In genomic region chr2:102977462-102977861, GRCh38 we compare ENCODE assay signal across 26 cellular contexts.
"Had no signal": no experiment of that assay in that cellular context is flagged by ENCODE, and none has a peak within 500 bp of the region (broad histone marks: within the 10 kb centered on the region; RNA-seq: fewer than 3 reads in every experiment).

No MANE protein-coding gene starts in this region.

- H3K36me3 ChIP-seq: left ventricle myocardium inferior, ovary, prostate gland, stomach, thyroid gland, transverse colon, upper lobe of left lung, vagina had no signal

- H3K27ac ChIP-seq: left ventricle myocardium inferior, ovary, prostate gland, skin epidermis, stomach, testis, thyroid gland, transverse colon, upper lobe of left lung, vagina had no signal

- H3K27me3 ChIP-seq: ovary, stomach, testis, thyroid gland, transverse colon, upper lobe of left lung, vagina had no signal

- H3K9me3 Mint-ChIP-seq: memory B cell; natural killer cell treated with Interleukin-12 subunit alpha and Interleukin-12 subunit beta and Interleukin-15 and Interleukin-18, amount 100 ng/mL, for 72 hours; stimulated activated naive B cell treated with anti-CD40 and anti-IgM and Interleukin-4, amounts not matched to agents 10 μg/mL and 1 μg/mL and 100 μg/mL, for 72 hours had no signal

- H3K36me3 Mint-ChIP-seq: memory B cell; naive thymus-derived CD4-positive, alpha-beta T cell; natural killer cell treated with Interleukin-12 subunit alpha and Interleukin-12 subunit beta and Interleukin-15 and Interleukin-18, amount 100 ng/mL, for 72 hours; stimulated activated naive B cell treated with anti-CD40 and anti-IgM and Interleukin-4, amounts not matched to agents 10 μg/mL and 1 μg/mL and 100 μg/mL, for 72 hours had no signal

- H3K4me1 ChIP-seq: prostate gland, stomach, testis, thyroid gland, upper lobe of left lung, vagina had no signal

- DNase-seq: islet precursor cell; left ventricle myocardium inferior; midbrain; mucosa of descending colon; naive thymus-derived CD4-positive, alpha-beta T cell; ovary; posterior cingulate gyrus; retina; right cardiac atrium; stimulated activated CD4-positive, alpha-beta T cell treated with anti-CD3 and anti-CD28 coated beads, Interleukin-12 subunit alpha, Interleukin-12 subunit beta, amount 100 ng/mL, for 4 hours; stimulated activated CD4-positive, alpha-beta T cell treated with anti-CD3 and anti-CD28 coated beads, Interleukin-15, amount 100 ng/mL, for 24 hours; stimulated activated CD4-positive, alpha-beta T cell treated with anti-CD3 and anti-CD28 coated beads, Interleukin-2, amount 100 ng/mL, for 24 hours; stimulated activated CD4-positive, alpha-beta T cell treated with anti-CD3 and anti-CD28 coated beads, Interleukin-4, amount 100 ng/mL, for 1 hour; stimulated activated naive B cell treated with anti-CD40 and anti-IgM and Interleukin-4, amounts not matched to agents 10 μg/mL and 1 μg/mL and 100 μg/mL, for 72 hours; stimulated activated naive CD8-positive, alpha-beta T cell treated with anti-CD3 and anti-CD28 coated beads, Interleukin-15, Interleukin-2, amounts not matched to agents 100 U/mL and 50 U/mL, for 24 hours; stomach; testis; thyroid gland; transverse colon; upper lobe of left lung had no signal

- ATAC-seq: mucosa of descending colon; naive thymus-derived CD4-positive, alpha-beta T cell; natural killer cell treated with Interleukin-12 subunit alpha and Interleukin-12 subunit beta and Interleukin-15 and Interleukin-18, amount 100 ng/mL, for 72 hours; right cardiac atrium; sciatic nerve; stimulated activated naive B cell treated with anti-CD40 and anti-IgM and Interleukin-4, amounts not matched to agents 10 μg/mL and 1 μg/mL and 100 μg/mL, for 72 hours; stimulated activated naive CD8-positive, alpha-beta T cell treated with anti-CD3 and anti-CD28 coated beads, Interleukin-15, Interleukin-2, amounts not matched to agents 100 U/mL and 50 U/mL, for 24 hours had no signal

- H3K9me3 ChIP-seq: left ventricle myocardium inferior, mucosa of descending colon, ovary, prostate gland, stomach, testis, thyroid gland, transverse colon, upper lobe of left lung, vagina had no signal

- H3K27ac Mint-ChIP-seq: memory B cell; naive thymus-derived CD4-positive, alpha-beta T cell; natural killer cell treated with Interleukin-12 subunit alpha and Interleukin-12 subunit beta and Interleukin-15 and Interleukin-18, amount 100 ng/mL, for 72 hours; stimulated activated naive B cell treated with anti-CD40 and anti-IgM and Interleukin-4, amounts not matched to agents 10 μg/mL and 1 μg/mL and 100 μg/mL, for 72 hours had no signal

- H3K4me3 Mint-ChIP-seq: memory B cell; naive thymus-derived CD4-positive, alpha-beta T cell; natural killer cell treated with Interleukin-12 subunit alpha and Interleukin-12 subunit beta and Interleukin-15 and Interleukin-18, amount 100 ng/mL, for 72 hours; stimulated activated naive B cell treated with anti-CD40 and anti-IgM and Interleukin-4, amounts not matched to agents 10 μg/mL and 1 μg/mL and 100 μg/mL, for 72 hours had no signal

- H3K4me1 Mint-ChIP-seq: memory B cell; naive thymus-derived CD4-positive, alpha-beta T cell; stimulated activated naive B cell treated with anti-CD40 and anti-IgM and Interleukin-4, amounts not matched to agents 10 μg/mL and 1 μg/mL and 100 μg/mL, for 72 hours had no signal

- H3K27me3 Mint-ChIP-seq: stimulated activated naive B cell treated with anti-CD40 and anti-IgM and Interleukin-4, amounts not matched to agents 10 μg/mL and 1 μg/mL and 100 μg/mL, for 72 hours had no signal

- H3K4me3 ChIP-seq: left ventricle myocardium inferior, mucosa of descending colon, ovary, prostate gland, skin epidermis, stomach, testis, thyroid gland, transverse colon, upper lobe of left lung, vagina had no signal
